Comparison of ENCODE assay signal across 8 cellular contexts in the genomic region with DNA sequence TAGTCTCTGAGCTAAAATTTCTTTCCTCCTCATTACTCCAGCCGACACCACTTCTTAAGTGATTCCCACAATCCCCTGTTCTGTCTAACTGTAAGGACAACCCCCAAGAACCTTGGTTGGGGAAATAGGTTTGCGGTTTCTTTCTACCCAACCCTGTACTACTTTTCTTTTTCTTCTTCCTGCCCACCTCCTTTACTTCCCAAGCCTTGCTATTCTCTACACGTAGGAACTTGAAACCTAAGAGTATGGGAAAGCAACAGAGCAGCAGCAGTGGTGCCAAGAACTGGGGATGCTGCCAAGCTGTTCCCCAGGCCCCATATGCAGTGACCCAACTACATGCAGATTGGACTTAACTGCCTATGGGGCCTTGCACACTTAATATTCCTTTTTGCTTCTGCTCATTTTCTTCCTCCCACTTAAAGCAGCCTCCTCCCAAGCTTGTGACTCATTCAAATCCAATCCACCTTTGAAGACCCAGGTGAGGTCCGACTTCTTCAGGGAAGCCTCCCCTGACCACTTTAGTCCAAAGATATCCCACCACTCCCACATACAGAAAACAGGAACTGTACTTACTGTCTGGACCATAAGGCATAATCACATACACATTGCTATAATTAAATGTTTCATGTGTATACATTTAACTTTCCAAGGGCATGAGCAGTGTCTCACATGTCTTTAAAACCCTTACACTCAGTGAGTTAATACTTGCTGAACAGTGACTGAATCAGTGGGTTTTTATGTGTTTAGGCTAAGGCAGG. TPM values are rescaled to one million over a fixed set of nuclear protein-coding genes. Genes with fewer than 3 reads are reported as not detected.
A peak's percentile ranks its signal among the peaks of the same experiment; 100 is the strongest.
DNase-seq lines count a peak whose midpoint lies in the region; ATAC-seq, FAIRE-seq and TF ChIP-seq lines count a peak whose summit lies in the region.

No MANE protein-coding gene starts in this region.

- no peak overlapping the region for H3K27ac ChIP-seq in rectal smooth muscle tissue (ENCODE audit: low read depth, low read length)
- no peak overlapping the region for H3K27ac ChIP-seq in prostate gland

- H3K9ac ChIP-seq in NT2/D1 (ENCODE audit: insufficient read length, low read depth) (peak overlapping the region; percentile 98), endocrine pancreas (ENCODE audit: control insufficient read depth, insufficient read depth, low read length) (peak overlapping the region; percentile 41), rectal smooth muscle tissue (ENCODE audit: low read length) (no peak overlapping the region)

- TF ChIP-seq CTCF in prostate gland (IDR thresholded peaks at IDR 0.05), result no peak

- TF ChIP-seq POLR2A in prostate gland (IDR thresholded peaks at IDR 0.05), result no peak

- peak; percentile 87 for FAIRE-seq in G401.6 (lab: Jason Lieb, UNC)

- H3K4me1 ChIP-seq in NT2/D1 (ENCODE audit: insufficient read depth, insufficient read length) (peaks cover 8% of the 10 kb centered on the region), endocrine pancreas (ENCODE audit: control insufficient read depth, insufficient read depth, low read length) (peaks cover 21% of the 10 kb centered on the region), rectal smooth muscle tissue (ENCODE audit: control insufficient read depth, insufficient read depth, low read length) (peaks cover 5% of the 10 kb centered on the region), prostate gland (replicated peaks) (no peaks in the 10 kb centered on the region)

- no peak for ATAC-seq in GM19324 (IDR thresholded peaks at IDR 0.05; ENCODE audit: low FRiP score, unreplicated experiment)

- H3K4me3 ChIP-seq in NT2/D1 (ENCODE audit: insufficient read length, low read depth) (peak overlapping the region; percentile 89), endocrine pancreas (ENCODE audit: control insufficient read depth, insufficient read depth, low read length) (peak overlapping the region; percentile 77), rectal smooth muscle tissue (ENCODE audit: low read length) (peak overlapping the region; percentile 63), prostate gland (no peak overlapping the region)

- 17% methylated on average over 4 of the region's 4 CpGs for WGBS in prostate gland

- H3K27me3 ChIP-seq in NT2/D1 (ENCODE audit: insufficient read depth, insufficient read length) (no peaks in the 10 kb centered on the region), endocrine pancreas (ENCODE audit: control insufficient read depth, insufficient read depth, low read length) (no peaks in the 10 kb centered on the region), rectal smooth muscle tissue (ENCODE audit: control insufficient read depth, insufficient read depth, low read length) (no peaks in the 10 kb centered on the region), prostate gland (replicated peaks; ENCODE audit: insufficient read depth) (no peaks in the 10 kb centered on the region)

- intact Hi-C loops in prostate gland (cut with DNase I), result loop anchor here (10.0 kb wide), 1 partner anchor 137 kb away; a partner anchor contains a TSS

- H3K36me3 ChIP-seq in NT2/D1 (ENCODE audit: insufficient read depth, insufficient read length, low read length) (peaks cover 26% of the 10 kb centered on the region), endocrine pancreas (ENCODE audit: control insufficient read depth, insufficient read depth, low read length) (no peaks in the 10 kb centered on the region), rectal smooth muscle tissue (ENCODE audit: control insufficient read depth, insufficient read depth, low read length) (peaks cover 3% of the 10 kb centered on the region), prostate gland (no peaks in the 10 kb centered on the region)

- DNase-seq in NT2/D1 (ENCODE audit: low read depth, low spot score) (no peak), prostate gland (ENCODE audit: low spot score) (no peak), kidney glomerular epithelial cell (lab: John Stamatoyannopoulos, UW) (no peak), NCI-H1436 (lab: John Stamatoyannopoulos, UW) (no peak)

- H3K9me3 ChIP-seq in NT2/D1 (ENCODE audit: insufficient read depth, low read length) (no peaks in the 10 kb centered on the region), endocrine pancreas (ENCODE audit: control insufficient read depth, low read length) (no peaks in the 10 kb centered on the region), prostate gland (no peaks in the 10 kb centered on the region)

RNA-seq across cellular contexts. Expression of a gene that starts 1.7 kb away (rescaled TPM):
- 10 to 100 TPM; 10.5 to 14.9 TPM for total RNA-seq in prostate gland

Comparison
In these comparisons a context has a peak if more than half of its experiments do, and no peak if none do; other contexts are left out.
1. H3K4me3 ChIP-seq: peak in NT2/D1 (single experiment), endocrine pancreas (single experiment) and rectal smooth muscle tissue (single experiment); none in prostate gland (0 of 2).